8 cellular contexts compared by ENCODE assay signal in the genomic region with DNA sequence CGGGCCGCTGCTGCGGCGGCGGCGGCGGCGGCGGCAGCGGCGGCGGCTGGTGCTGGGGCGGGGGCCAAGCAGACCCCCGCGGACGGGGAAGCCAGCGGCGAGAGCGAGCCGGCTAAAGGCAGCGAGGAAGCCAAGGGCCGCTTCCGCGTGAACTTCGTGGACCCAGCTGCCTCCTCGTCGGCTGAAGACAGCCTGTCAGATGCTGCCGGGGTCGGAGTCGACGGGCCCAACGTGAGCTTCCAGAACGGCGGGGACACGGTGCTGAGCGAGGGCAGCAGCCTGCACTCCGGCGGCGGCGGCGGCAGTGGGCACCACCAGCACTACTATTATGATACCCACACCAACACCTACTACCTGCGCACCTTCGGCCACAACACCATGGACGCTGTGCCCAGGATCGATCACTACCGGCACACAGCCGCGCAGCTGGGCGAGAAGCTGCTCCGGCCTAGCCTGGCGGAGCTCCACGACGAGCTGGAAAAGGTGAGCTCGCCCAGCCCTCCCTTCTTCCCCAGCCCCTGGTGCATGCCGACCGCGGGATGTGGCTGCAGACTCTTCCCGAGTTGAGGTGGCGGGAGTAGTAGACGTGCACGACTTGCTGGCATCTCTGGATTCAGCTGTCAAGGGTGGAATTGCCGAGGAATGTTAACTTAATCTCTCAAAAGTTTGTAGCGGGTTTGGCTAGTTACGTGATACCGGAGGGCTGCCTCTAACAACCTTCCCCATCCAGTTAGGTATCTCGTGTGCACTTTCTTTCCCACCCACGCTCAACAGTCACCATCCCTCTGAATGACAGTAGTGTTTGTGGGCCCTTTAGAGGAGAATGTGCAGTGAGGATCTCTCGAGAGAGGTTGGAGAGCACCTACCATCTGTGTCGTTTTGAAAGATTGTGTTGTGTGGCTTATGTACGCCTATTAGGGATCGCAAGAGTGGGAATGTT. TPM values are rescaled to one million over a fixed set of nuclear protein-coding genes. Genes with fewer than 3 reads are reported as not detected.
DNase-seq lines count a peak whose midpoint lies in the region; ATAC-seq and TF ChIP-seq lines count a peak whose summit lies in the region.

No MANE protein-coding gene starts in this region.

- peak overlapping the region in 1 of 2 experiments; percentile 56 for H3K4ac ChIP-seq in mesenchymal stem cell (ENCODE audit: low read depth in 1 of 2, low read length in 2 of 2)

- H2AFZ ChIP-seq in mesenchymal stem cell (ENCODE audit: low read depth, low read length) = peak overlapping the region; percentile 59

- H3K79me1 ChIP-seq in mesenchymal stem cell (replicated peaks; ENCODE audit: low read length, poor library complexity, severe bottlenecking) = peaks cover 21% of the 10 kb centered on the region

- in situ Hi-C loops in HAP-1 (cut with MboI; ENCODE audit: low sequenced_read_pairs) = no loop called here

- H3K4me1 Mint-ChIP-seq in activated CD8-positive, alpha-beta T cell treated with anti-CD3 and anti-CD28 coated beads for 36 hours (ENCODE audit: low read depth) = peaks cover 49% of the 10 kb centered on the region

- no peaks in the 10 kb centered on the region for H3K36me3 ChIP-seq in GM06990 (ENCODE audit: control insufficient read depth, insufficient read depth, low read length)
- no peaks in the 10 kb centered on the region for H3K36me3 ChIP-seq in HAP-1 (replicated peaks)
- peaks cover 0 to 5% of the 10 kb centered on the region in 2 experiments for H3K36me3 ChIP-seq in mesenchymal stem cell (ENCODE audit: control insufficient read depth in 1 of 2, insufficient read depth in 2 of 2, low read depth in 1 of 2, low read length in 2 of 2)

- DNase-seq in GM06990 (ENCODE audit: extremely low read depth, insufficient read length) (peak; percentile 54), HAP-1 (ENCODE audit: low spot score in 2 of 2) (peak in 1 of 2 experiments; percentile 56), NAMALWA (ENCODE audit: low spot score) (peak; percentile 56), mesenchymal stem cell (peak; percentile 40), NCI-H226 (no peak)
- peak; percentile 75 for DNase-seq in activated CD8-positive, alpha-beta T cell treated with anti-CD3 and anti-CD28 coated beads for 36 hours
- DNase-seq in effector CD8-positive, alpha-beta T cell (lab: John Stamatoyannopoulos, UW) = peak; percentile 10
- peak; percentile 13 to 27 for DNase-seq in stimulated activated CD8-positive, alpha-beta memory T cell treated with anti-CD3 and anti-CD28 coated beads, Interleukin-15, amount 100 ng/mL, for 4 hours (ENCODE audit: low read depth in 2 of 2)

- H3K27me3 ChIP-seq in GM06990 (replicated peaks; ENCODE audit: control insufficient read depth, insufficient read depth, low read length) = no peaks in the 10 kb centered on the region
- no peaks in the 10 kb centered on the region for H3K27me3 ChIP-seq in HAP-1 (ENCODE audit: low read depth)
- no peaks in the 10 kb centered on the region for H3K27me3 ChIP-seq in mesenchymal stem cell (ENCODE audit: control insufficient read depth in 1 of 2, insufficient read depth in 1 of 2, low read length in 2 of 2)

- no peak overlapping the region for H3K27ac ChIP-seq in mesenchymal stem cell (ENCODE audit: low read length, poor library complexity, severe bottlenecking)

- H4K91ac ChIP-seq in mesenchymal stem cell (ENCODE audit: low read length) = peak overlapping the region; percentile 46

- intact Hi-C loops in activated CD8-positive, alpha-beta T cell treated with anti-CD3 and anti-CD28 coated beads for 36 hours (cut with micrococcal nuclease) = loop anchor here (5.0 kb wide), 1 partner anchor 118 kb away; no protein-coding TSS in a partner anchor

- peak overlapping the region; percentile 92 for H2BK120ac ChIP-seq in mesenchymal stem cell (ENCODE audit: low read depth, low read length)

- peak overlapping the region; percentile 83 for H3K9ac ChIP-seq in mesenchymal stem cell (ENCODE audit: low read length)

- H3K9me3 ChIP-seq in HAP-1 (no peaks in the 10 kb centered on the region), mesenchymal stem cell (ENCODE audit: control insufficient read depth, low read length) (no peaks in the 10 kb centered on the region)

- no peak overlapping the region for H2AK5ac ChIP-seq in mesenchymal stem cell (ENCODE audit: low read length, severe bottlenecking)

- POLR2A ChIA-PET in activated CD8-positive, alpha-beta T cell treated with anti-CD3 and anti-CD28 coated beads for 36 hours (lab: Charles Lee) = no interaction called here

- no peaks in the 10 kb centered on the region for H3K27me3 Mint-ChIP-seq in activated CD8-positive, alpha-beta T cell treated with anti-CD3 and anti-CD28 coated beads for 36 hours

- H3K4me1 ChIP-seq in HAP-1 (peaks cover 25% of the 10 kb centered on the region), mesenchymal stem cell (ENCODE audit: control insufficient read depth, insufficient read depth, low read depth, low read length) (peaks cover 6% of the 10 kb centered on the region)

- H3K27ac Mint-ChIP-seq in activated CD8-positive, alpha-beta T cell treated with anti-CD3 and anti-CD28 coated beads for 36 hours = peak overlapping the region; percentile 83

- H3K36me3 Mint-ChIP-seq in activated CD8-positive, alpha-beta T cell treated with anti-CD3 and anti-CD28 coated beads for 36 hours (ENCODE audit: low read depth) = peaks cover 25% of the 10 kb centered on the region

- 2% methylated on average over 45 of the region's 71 CpGs for WGBS in mesenchymal stem cell

- peak; percentile 35 for ATAC-seq in activated CD8-positive, alpha-beta T cell treated with anti-CD3 and anti-CD28 coated beads for 36 hours

- peak overlapping the region; percentile 37 to 78 for H3K18ac ChIP-seq in mesenchymal stem cell (ENCODE audit: low read depth in 1 of 2, low read length in 2 of 2)

- H2BK15ac ChIP-seq in mesenchymal stem cell (ENCODE audit: low read depth, poor library complexity, severe bottlenecking) = peak overlapping the region; percentile 90

- CTCF ChIA-PET in activated CD8-positive, alpha-beta T cell treated with anti-CD3 and anti-CD28 coated beads for 36 hours (lab: Charles Lee) = interaction anchor here (1.1 to 1.3 kb wide), 2 partner anchors 176 to 192 kb away, joined by 3 read pairs; no protein-coding TSS in a partner anchor

- peak overlapping the region; percentile 86 for H3K4me2 ChIP-seq in mesenchymal stem cell (ENCODE audit: low read length, poor library complexity, severe bottlenecking)

- H3K23ac ChIP-seq in mesenchymal stem cell (ENCODE audit: low read length in 2 of 2) = peak overlapping the region in 1 of 2 experiments; percentile 16

- no peak overlapping the region for H2BK5ac ChIP-seq in mesenchymal stem cell (ENCODE audit: low read depth, low read length, poor library complexity, severe bottlenecking)

- H3K4me3 ChIP-seq in GM06990 (replicated peaks; ENCODE audit: low read depth, low read length) (peak overlapping the region; percentile 79), HAP-1 (peak overlapping the region; percentile 79), mesenchymal stem cell (ENCODE audit: insufficient read depth in 1 of 2, low read depth in 1 of 2, low read length in 2 of 2) (peak overlapping the region; percentile 97 to 99)

- H2BK12ac ChIP-seq in mesenchymal stem cell (ENCODE audit: low read length in 2 of 2) = peak overlapping the region in 1 of 2 experiments; percentile 0

- no peak for TF ChIP-seq CTCF in GM06990 (IDR thresholded peaks at IDR 0.05; ENCODE audit: insufficient read depth, low read length, poor library complexity, severe bottlenecking)
- TF ChIP-seq CTCF in activated CD8-positive, alpha-beta T cell treated with anti-CD3 and anti-CD28 coated beads for 36 hours (IDR thresholded peaks at IDR 0.05) = no peak

- H3K9me3 Mint-ChIP-seq in activated CD8-positive, alpha-beta T cell treated with anti-CD3 and anti-CD28 coated beads for 36 hours = no peaks in the 10 kb centered on the region

- peak overlapping the region; percentile 94 for H3K4me3 Mint-ChIP-seq in activated CD8-positive, alpha-beta T cell treated with anti-CD3 and anti-CD28 coated beads for 36 hours

- peak overlapping the region in 1 of 2 experiments; percentile 29 for H3K14ac ChIP-seq in mesenchymal stem cell (ENCODE audit: low read length in 2 of 2)

- H4K8ac ChIP-seq in mesenchymal stem cell (ENCODE audit: low read length) = peak overlapping the region; percentile 90

RNA-seq across cellular contexts. Expression of a gene that starts 0.9 kb away (rescaled TPM):
- 10 to 100 TPM; 11.9 to 12.4 TPM for total RNA-seq in activated CD8-positive, alpha-beta T cell treated with anti-CD3 and anti-CD28 coated beads for 36 hours
- polyA plus RNA-seq in mesenchymal stem cell (2013, experiment 1 of 2) = 9.4 TPM
- polyA plus RNA-seq in mesenchymal stem cell (2013, experiment 2 of 2) = 8.6 TPM
